Comparison of ENCODE assay signal across 11 cellular contexts in genomic region chr3:47001731-47002489, GRCh38.
"Had no signal": no experiment of that assay in that cellular context is flagged by ENCODE, and none has a peak within 500 bp of the region (broad histone marks: within the 10 kb centered on the region; RNA-seq: fewer than 3 reads in every experiment).

No MANE protein-coding gene starts in this region.

- H3K27me3 Mint-ChIP-seq: activated naive CD8-positive, alpha-beta T cell treated with anti-CD3 and anti-CD28 coated beads for 36 hours; stimulated activated naive CD8-positive, alpha-beta T cell treated with anti-CD3 and anti-CD28 coated beads, Interleukin-15, Interleukin-2, amounts not matched to agents 100 ng/mL and 50 ng/mL, for 24 hours had no signal

- H3K27ac ChIP-seq: esophagus squamous epithelium, foreskin keratinocyte, neural progenitor cell, parathyroid adenoma, thoracic aorta had no signal

- H3K27ac Mint-ChIP-seq: activated naive CD8-positive, alpha-beta T cell treated with anti-CD3 and anti-CD28 coated beads for 36 hours; mesothelial cell of epicardium; neural progenitor cell; stimulated activated naive CD8-positive, alpha-beta T cell treated with anti-CD3 and anti-CD28 coated beads, Interleukin-15, Interleukin-2, amounts not matched to agents 100 ng/mL and 50 ng/mL, for 24 hours had no signal

- H3K4me3 ChIP-seq: esophagus squamous epithelium, neural progenitor cell, smooth muscle cell, thoracic aorta had no signal

- H3K9me3 Mint-ChIP-seq: activated naive CD8-positive, alpha-beta T cell treated with anti-CD3 and anti-CD28 coated beads for 36 hours; mesothelial cell of epicardium; neural progenitor cell; stimulated activated naive CD8-positive, alpha-beta T cell treated with anti-CD3 and anti-CD28 coated beads, Interleukin-15, Interleukin-2, amounts not matched to agents 100 ng/mL and 50 ng/mL, for 24 hours had no signal

- H3K9me3 ChIP-seq: esophagus squamous epithelium, thoracic aorta had no signal

- H3K36me3 ChIP-seq: neural progenitor cell had no signal

- H3K9ac ChIP-seq: neural progenitor cell, parathyroid adenoma had no signal

- H3K4me1 ChIP-seq: neural progenitor cell had no signal

- H3K36me3 Mint-ChIP-seq: neural progenitor cell had no signal

- H3K27me3 ChIP-seq: esophagus squamous epithelium, foreskin keratinocyte, neural progenitor cell had no signal

- DNase-seq: activated CD4-positive, CD25-positive, alpha-beta regulatory T cell; activated gamma-delta T cell treated with Interleukin-2 at 50 U/mL for 16 hours; activated naive CD8-positive, alpha-beta T cell treated with anti-CD3 and anti-CD28 coated beads for 36 hours; esophagus squamous epithelium; foreskin keratinocyte had no signal

- H3K4me2 ChIP-seq: neural progenitor cell, smooth muscle cell had no signal

- H2AFZ ChIP-seq: neural progenitor cell, parathyroid adenoma had no signal

- H3K4me3 Mint-ChIP-seq: activated naive CD8-positive, alpha-beta T cell treated with anti-CD3 and anti-CD28 coated beads for 36 hours; mesothelial cell of epicardium; neural progenitor cell; stimulated activated naive CD8-positive, alpha-beta T cell treated with anti-CD3 and anti-CD28 coated beads, Interleukin-15, Interleukin-2, amounts not matched to agents 100 ng/mL and 50 ng/mL, for 24 hours had no signal

- ATAC-seq: foreskin keratinocyte had no signal
